In the genomic region with DNA sequence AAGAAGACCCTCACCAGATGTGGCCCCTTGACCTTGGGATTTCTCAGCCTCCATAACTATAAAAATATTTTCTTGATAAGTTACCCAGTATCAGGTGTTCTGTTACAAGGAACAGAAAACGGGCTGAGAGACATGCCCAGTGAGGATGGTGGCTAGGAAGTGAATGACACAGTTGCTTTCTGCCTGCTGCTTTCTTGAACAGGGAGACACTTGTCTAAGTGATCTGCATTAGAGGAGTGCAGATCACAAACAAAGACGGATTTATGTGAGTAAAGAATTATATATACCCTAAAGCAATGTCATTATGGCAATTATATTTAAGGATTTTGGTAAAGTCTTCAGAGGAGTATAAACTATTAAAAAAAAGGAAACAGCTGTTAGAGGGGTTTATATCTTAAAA, we compare ENCODE assay signal across 27 cellular contexts.
"Had no signal": no experiment of that assay in that cellular context is flagged by ENCODE, and none has a peak within 500 bp of the region (broad histone marks: within the 10 kb centered on the region; RNA-seq: fewer than 3 reads in every experiment).

No MANE protein-coding gene starts in this region.

- H3K27ac Mint-ChIP-seq: naive B cell; stimulated activated naive B cell treated with anti-CD40 and anti-IgM and Interleukin-4, amounts not matched to agents 10 μg/mL and 1 μg/mL and 100 μg/mL, for 72 hours had no signal

- DNase-seq: hippocampal formation; kidney; left colon; left lung; lower lobe of right lung; mammary epithelial cell; mesenchymal stem cell; naive B cell; natural killer cell; nephron progenitor cell; ovary; retina; right cardiac atrium; stimulated activated CD4-positive, alpha-beta T cell treated with anti-CD3 and anti-CD28 coated beads, Interleukin-12 subunit alpha, Interleukin-12 subunit beta, amount 100 ng/mL, for 4 hours; stimulated activated CD4-positive, alpha-beta T cell treated with anti-CD3 and anti-CD28 coated beads, Interleukin-15, amount 100 ng/mL, for 24 hours; stimulated activated CD4-positive, alpha-beta T cell treated with anti-CD3 and anti-CD28 coated beads, Interleukin-2, amount 100 ng/mL, for 24 hours; stimulated activated CD4-positive, alpha-beta T cell treated with anti-CD3 and anti-CD28 coated beads, Interleukin-4, amount 100 ng/mL, for 1 hour; stimulated activated naive B cell treated with anti-CD40 and anti-IgM and Interleukin-4, amounts not matched to agents 10 μg/mL and 1 μg/mL and 100 μg/mL, for 72 hours; stimulated activated naive CD8-positive, alpha-beta T cell treated with anti-CD3 and anti-CD28 coated beads, Interleukin-15, Interleukin-2, amounts not matched to agents 100 U/mL and 50 U/mL, for 24 hours; tibial artery; trophoblast cell; uterus had no signal

- H3K27me3 Mint-ChIP-seq: naive B cell; stimulated activated naive B cell treated with anti-CD40 and anti-IgM and Interleukin-4, amounts not matched to agents 10 μg/mL and 1 μg/mL and 100 μg/mL, for 72 hours had no signal

- H3K4me1 ChIP-seq: prostate gland, suprapubic skin, tibial artery, uterus had no signal

- H3K9me3 Mint-ChIP-seq: mesothelial cell of epicardium, naive B cell, natural killer cell had no signal

- H3K4me3 ChIP-seq: left lung, lower lobe of right lung, ovary, prostate gland, skin epidermis, suprapubic skin, thoracic aorta, tibial artery, uterus had no signal

- H3K9me3 ChIP-seq: left lung, lower lobe of right lung, ovary, prostate gland, suprapubic skin, thoracic aorta, tibial artery, uterus had no signal

- H3K27me3 ChIP-seq: left lung, ovary, suprapubic skin, tibial artery, uterus had no signal

- H3K36me3 ChIP-seq: left lung, lower lobe of right lung, ovary, prostate gland, suprapubic skin, thoracic aorta, tibial artery, uterus had no signal

- H3K36me3 Mint-ChIP-seq: mesothelial cell of epicardium; naive B cell; natural killer cell; stimulated activated naive B cell treated with anti-CD40 and anti-IgM and Interleukin-4, amounts not matched to agents 10 μg/mL and 1 μg/mL and 100 μg/mL, for 72 hours had no signal

- H3K27ac ChIP-seq: left lung, lower lobe of right lung, ovary, prostate gland, skin epidermis, suprapubic skin, thoracic aorta, tibial artery, uterus had no signal

- H3K4me3 Mint-ChIP-seq: mesothelial cell of epicardium; naive B cell; natural killer cell; stimulated activated naive B cell treated with anti-CD40 and anti-IgM and Interleukin-4, amounts not matched to agents 10 μg/mL and 1 μg/mL and 100 μg/mL, for 72 hours had no signal
